In the genomic region with DNA sequence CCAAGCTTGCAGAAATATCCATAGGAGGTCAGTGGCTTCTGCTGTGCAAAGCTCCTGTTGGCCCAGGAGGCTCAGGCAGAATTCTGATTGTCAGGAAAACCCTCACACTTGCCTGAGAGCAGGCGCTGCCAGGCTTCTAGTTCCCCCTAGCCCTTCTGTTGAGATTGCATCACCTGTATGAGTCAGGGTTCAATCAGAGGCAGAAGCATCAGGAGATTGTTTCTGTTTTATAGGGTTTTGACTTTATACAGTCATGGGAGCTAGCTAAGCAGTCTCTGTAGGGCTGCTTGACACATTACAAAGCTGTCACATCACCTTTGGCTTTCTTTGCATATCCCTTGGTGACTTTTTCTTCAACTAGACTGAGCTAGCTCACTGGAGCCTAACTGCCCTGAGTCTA, we compare ENCODE assay signal across 11 cellular contexts. TPM values are rescaled to one million over a fixed set of nuclear protein-coding genes. Genes with fewer than 3 reads are reported as not detected.
DNase-seq lines count a peak whose midpoint lies in the region; FAIRE-seq lines count a peak whose summit lies in the region.
"Had no signal": no experiment of that assay in that cellular context is flagged by ENCODE, and none has a peak within 500 bp of the region (broad histone marks: within the 10 kb centered on the region; RNA-seq: fewer than 3 reads in every experiment).

No MANE protein-coding gene starts in this region.

- no peak overlapping the region for H3K4me3 ChIP-seq in BLaER1

- no peaks in the 10 kb centered on the region for H4K20me1 ChIP-seq in BLaER1

- H3K27me3 ChIP-seq in BLaER1, result no peaks in the 10 kb centered on the region

- H3K27ac ChIP-seq in BLaER1, result no peak overlapping the region

- H3K4me2 ChIP-seq in BLaER1, result peak overlapping the region; percentile 12

- H3K4me1 ChIP-seq in BLaER1, result peaks cover 10% of the 10 kb centered on the region

- H3K36me3 ChIP-seq in BLaER1, result no peaks in the 10 kb centered on the region

- H3K9ac ChIP-seq in BLaER1, result no peak overlapping the region

- no peak for FAIRE-seq in frontal cortex (lab: Jason Lieb, UNC)

- no peaks in the 10 kb centered on the region for H3K9me3 ChIP-seq in BLaER1

- DNase-seq in HT-29 (ENCODE audit: low spot score) (peak; percentile 31), T1000 (lab: John Stamatoyannopoulos, UW) (peak; percentile 0), iPS-NIHi11 (ENCODE audit: low spot score) (peak; percentile 23), T-helper 1 cell (no peak), frontal cortex (ENCODE audit: low spot score in 2 of 2) (no peak), GF-D8 (lab: John Stamatoyannopoulos, UW) (no peak), hepatic stellate cell (ENCODE audit: low spot score) (no peak)
- DNase-seq: activated B cell treated with CpG ODN at 0.5 μM for 24 hours; activated naive CD8-positive, alpha-beta T cell treated with anti-CD3 and anti-CD28 coated beads, Interleukin-2, amount 10 ng/mL, durations not matched to agents 7 days and 5 days; NCI-H774 had no signal

RNA-seq across cellular contexts. Expression of a gene that starts 27.8 kb away (rescaled TPM):
- not detected in 2 replicates for total RNA-seq in HT-29 (2014; rRNA removed; shearing (Covaris generic))
- 1.6 TPM for total RNA-seq in frontal cortex
- total RNA-seq: activated B cell treated with CpG ODN at 0.5 μM for 24 hours; activated naive CD8-positive, alpha-beta T cell treated with anti-CD3 and anti-CD28 coated beads, Interleukin-2, amount 10 ng/mL, durations not matched to agents 7 days and 5 days had no signal

Comparison
In these comparisons a context has a peak if more than half of its experiments do, and no peak if none do; other contexts are left out.
1. DNase-seq: peak in HT-29 (single experiment), T1000 (single experiment) and iPS-NIHi11 (single experiment); none in T-helper 1 cell (0 of 5), frontal cortex (0 of 2), GF-D8 (single experiment) and hepatic stellate cell (single experiment).